10 cellular contexts compared by ENCODE assay signal in the genomic region with DNA sequence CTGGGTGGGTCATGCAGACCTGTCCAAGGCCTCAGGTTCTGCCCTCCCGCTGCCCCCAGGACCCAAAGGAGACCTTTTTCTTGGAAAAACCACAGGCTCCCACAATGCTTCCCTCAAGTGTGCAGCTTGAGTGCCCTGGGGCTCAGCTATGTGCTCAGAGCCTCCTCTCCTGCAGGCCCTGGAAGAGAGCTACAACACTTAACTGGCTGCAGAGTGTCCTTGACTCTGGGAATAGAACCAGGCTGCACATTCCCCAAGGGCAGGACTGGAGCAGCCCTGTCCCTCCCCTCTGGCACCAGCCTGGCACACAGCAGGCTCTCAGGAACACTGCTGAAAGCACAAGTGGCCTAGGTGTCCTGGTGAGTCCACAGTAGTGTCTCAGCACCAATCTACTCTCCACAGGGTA. TPM values are rescaled to one million over a fixed set of nuclear protein-coding genes. Genes with fewer than 3 reads are reported as not detected.
A peak's percentile ranks its signal among the peaks of the same experiment; 100 is the strongest.
DNase-seq lines count a peak whose midpoint lies in the region; ATAC-seq, FAIRE-seq and TF ChIP-seq lines count a peak whose summit lies in the region.
"Had no signal": no experiment of that assay in that cellular context is flagged by ENCODE, and none has a peak within 500 bp of the region (broad histone marks: within the 10 kb centered on the region; RNA-seq: fewer than 3 reads in every experiment).

No MANE protein-coding gene starts in this region.

- POLR2A ChIA-PET in activated CD4-positive, alpha-beta T cell treated with anti-CD3 and anti-CD28 coated beads, Interleukin-2, amount 10 ng/mL, durations not matched to agents 7 days and 5 days (lab: Charles Lee): no interaction called here
- POLR2A ChIA-PET in K562 (lab: Yijun Ruan, JAX) (interaction anchor here (0.7 to 2.8 kb wide), 12 partner anchors 8 to 172 kb away, joined by 3 to 14 read pairs (median 3); no protein-coding TSS in a partner anchor), GM10248 (lab: Yijun Ruan, JAX) (no interaction called here)

- peak overlapping the region; percentile 90 for H3K27ac Mint-ChIP-seq in activated CD4-positive, alpha-beta T cell treated with anti-CD3 and anti-CD28 coated beads, Interleukin-2, amount 10 ng/mL, durations not matched to agents 7 days and 5 days

- intact Hi-C loops in K562 (cut with micrococcal nuclease): no loop called here
- intact Hi-C loops in lower lobe of right lung (cut with DNase I): no loop called here
- intact Hi-C loops in transverse colon (cut with DNase I; ENCODE audit: low total_unique reads): no loop called here

- H3K9me3 ChIP-seq in K562 (replicated peaks; ENCODE audit: control insufficient read depth, insufficient read depth, low read depth, low read length): no peaks in the 10 kb centered on the region
- H3K9me3 ChIP-seq in lower lobe of right lung: no peaks in the 10 kb centered on the region
- no peaks in the 10 kb centered on the region for H3K9me3 ChIP-seq in transverse colon

- no peak for TF ChIP-seq RAD21 in K562 (CRISPR knock-in tag; conservative IDR thresholded peaks at IDR 0.05 in 1 of 2, IDR thresholded peaks at IDR 0.05 in 1 of 2)

- BruUV-seq in K562 (replicated peaks; lab: Mats Ljungman, UMichigan): no TSS peak

- H3K9me3 Mint-ChIP-seq in activated CD4-positive, alpha-beta T cell treated with anti-CD3 and anti-CD28 coated beads, Interleukin-2, amount 10 ng/mL, durations not matched to agents 7 days and 5 days: no peaks in the 10 kb centered on the region

- TF ChIP-seq EP300 in K562 (IDR thresholded peaks at IDR 0.05; ENCODE audit: low read length): no peak
- TF ChIP-seq EP300 in transverse colon (IDR thresholded peaks at IDR 0.05; ENCODE audit: low read depth): no peak

- H4K20me1 ChIP-seq in K562 (replicated peaks; ENCODE audit: control insufficient read depth, insufficient read depth, low read length): 0 out of 2 replicates have a peak, but pooled peaks cover 3% of the 10 kb centered on the region

- TF ChIP-seq POLR2A in K562 (conservative IDR thresholded peaks at IDR 0.05) (no peak), transverse colon (IDR thresholded peaks at IDR 0.05) (no peak)

- in situ Hi-C loops in K562 (cut with MboI): no loop called here
- in situ Hi-C loops in transverse colon (cut with MboI; ENCODE audit: low pct_ligation_motif_present in 1 of 4, low pct_unique_long_range_greater_than_20kb in 1 of 4, low sequenced_read_pairs in 3 of 4): no loop called here

- H3K4me3 Mint-ChIP-seq in activated CD4-positive, alpha-beta T cell treated with anti-CD3 and anti-CD28 coated beads, Interleukin-2, amount 10 ng/mL, durations not matched to agents 7 days and 5 days: peak overlapping the region; percentile 70

- H3K36me3 Mint-ChIP-seq in activated CD4-positive, alpha-beta T cell treated with anti-CD3 and anti-CD28 coated beads, Interleukin-2, amount 10 ng/mL, durations not matched to agents 7 days and 5 days (ENCODE audit: low read depth): no peaks in the 10 kb centered on the region

- peak; percentile 71 for FAIRE-seq in K562 (lab: Jason Lieb, UNC)

- no peak overlapping the region for H3K4me3 ChIP-seq in K562
- no peak overlapping the region for H3K4me3 ChIP-seq in lower lobe of right lung
- no peak overlapping the region for H3K4me3 ChIP-seq in transverse colon

- ATAC-seq in K562: no peak
- peak; percentile 69 to 74 for ATAC-seq in lower lobe of right lung

- peak overlapping the region; percentile 28; the same call in 1 of the 2 replicates for H3K4me2 ChIP-seq in K562 (ENCODE audit: insufficient read depth, low read length)

- H3K27me3 ChIP-seq in K562 (ENCODE audit: control insufficient read depth in 2 of 2, insufficient read depth in 2 of 2, low read length in 2 of 2): no peaks in the 10 kb centered on the region
- H3K27me3 ChIP-seq in lower lobe of right lung (ENCODE audit: low read depth): no peaks in the 10 kb centered on the region
- H3K27me3 ChIP-seq in transverse colon: no peaks in the 10 kb centered on the region

- H2AFZ ChIP-seq in K562 (ENCODE audit: low read depth, low read length): peak overlapping the region; percentile 14; the same call in 1 of the 2 replicates

- WGBS in K562 (ENCODE audit: insufficient coverage, low coverage, missing lambda C conversion rate): 0% methylated on average over 1 of the region's 1 CpG
- 64% methylated on average over 1 of the region's 1 CpG; no CpG with 5 or more reads in 1 of the 2 donors for WGBS in transverse colon (ENCODE audit: low coverage in 1 of 2), 2 donors

- peaks cover 35% of the 10 kb centered on the region for H3K79me2 ChIP-seq in K562 (ENCODE audit: control insufficient read depth, insufficient read depth, low read length)

- peak overlapping the region; percentile 100 for H3K27ac ChIP-seq in K562 (ENCODE audit: extremely low read depth, low read depth, low read length)
- H3K27ac ChIP-seq in lower lobe of right lung: peak overlapping the region; percentile 100
- peak overlapping the region; percentile 98 to 100 (median 99) for H3K27ac ChIP-seq in transverse colon

- no peaks in the 10 kb centered on the region for H3K27me3 Mint-ChIP-seq in activated CD4-positive, alpha-beta T cell treated with anti-CD3 and anti-CD28 coated beads, Interleukin-2, amount 10 ng/mL, durations not matched to agents 7 days and 5 days

- H3K36me3 ChIP-seq in K562 (ENCODE audit: control insufficient read depth, insufficient read depth, low read length) (no peaks in the 10 kb centered on the region), lower lobe of right lung (peaks cover 4% of the 10 kb centered on the region), transverse colon (no peaks in the 10 kb centered on the region)

- DNase-seq in activated CD4-positive, alpha-beta T cell treated with anti-CD3 and anti-CD28 coated beads, Interleukin-2, amount 10 ng/mL, durations not matched to agents 7 days and 5 days: no peak
- DNase-seq in activated CD4-positive, alpha-beta T cell treated with anti-CD3 and anti-CD28 coated beads for 1 hour: no peak
- DNase-seq in K562 (ENCODE audit: extremely low read depth in 1 of 4, low spot score in 3 of 4) (peak in 1 of 4 experiments; percentile 53), lower lobe of right lung (peak; percentile 86), transverse colon (no peak), activated T-cell treated with anti-CD3 and anti-CD28 coated beads for 4 hours (no peak), GM10248 (ENCODE audit: extremely low spot score) (no peak)
- no peak for DNase-seq in NK-92 treated with Interleukin-12 subunit alpha and Interleukin-12 subunit beta, amount 100 ng/mL, for 24 hours (lab: John Stamatoyannopoulos, UW)
- DNase-seq: activated CD4-positive, alpha-beta T cell treated with anti-CD3 and anti-CD28 coated beads for 4 hours; Kasumi-1 had no signal

- H3K9me1 ChIP-seq in K562 (ENCODE audit: control insufficient read depth, insufficient read depth, low read length): no peaks in the 10 kb centered on the region

- H3K4me1 Mint-ChIP-seq in activated CD4-positive, alpha-beta T cell treated with anti-CD3 and anti-CD28 coated beads, Interleukin-2, amount 10 ng/mL, durations not matched to agents 7 days and 5 days: peaks cover 44% of the 10 kb centered on the region

- TF ChIP-seq CTCF in K562 (IDR thresholded peaks at IDR 0.05 in 2 of 3, conservative IDR thresholded peaks at IDR 0.05 in 1 of 3; ENCODE audit: insufficient read depth in 2 of 3, low read depth in 1 of 3, low read length in 3 of 3): no peak
- TF ChIP-seq CTCF in lower lobe of right lung (IDR thresholded peaks at IDR 0.05): no peak
- no peak for TF ChIP-seq CTCF in transverse colon (IDR thresholded peaks at IDR 0.05)
- no peak for TF ChIP-seq CTCF in GM10248 (IDR thresholded peaks at IDR 0.05; ENCODE audit: control extremely low read depth, extremely low read depth, low read depth, missing control alignments)

- CTCF ChIA-PET in activated CD4-positive, alpha-beta T cell treated with anti-CD3 and anti-CD28 coated beads, Interleukin-2, amount 10 ng/mL, durations not matched to agents 7 days and 5 days (lab: Charles Lee): interaction anchor here (0.8 to 1.7 kb wide), 4 partner anchors 14 to 151 kb away, joined by 3 to 4 read pairs (median 4); no protein-coding TSS in a partner anchor
- CTCF ChIA-PET in K562 (lab: Yijun Ruan, JAX; ENCODE audit: low intra/inter-chr PET ratio): no interaction called here
- CTCF ChIA-PET in GM10248 (lab: Yijun Ruan, JAX): interaction anchor here (1.1 to 1.9 kb wide), 6 partner anchors 11 to 56 kb away, joined by 3 to 8 read pairs (median 4); no protein-coding TSS in a partner anchor

- H3K9ac ChIP-seq in K562 (ENCODE audit: insufficient read depth in 1 of 2, low read depth in 2 of 2, low read length in 2 of 2): peak overlapping the region; percentile 96 to 99

- H3K4me1 ChIP-seq in K562 (replicated peaks in 1 of 2; ENCODE audit: control insufficient read depth in 2 of 2, insufficient read depth in 2 of 2, low read length in 2 of 2) (peaks cover 44 to 82% of the 10 kb centered on the region in 2 experiments), lower lobe of right lung (peaks cover 71% of the 10 kb centered on the region), transverse colon (peaks cover 23 to 42% (median 40%) of the 10 kb centered on the region in 4 donors)

TF ChIP-seq in K562, 482 proteins besides CTCF, POLR2A, EP300 and RAD21 (continues in another document):
- no peak for TF ChIP-seq YY1 (IDR thresholded peaks at IDR 0.05; ENCODE audit: borderline replicate concordance in 1 of 3, control insufficient read depth in 1 of 3, extremely low read depth in 1 of 3, insufficient read depth in 3 of 3, insufficient read length in 1 of 3, insufficient replicate concordance in 2 of 3, low read depth in 1 of 3, low read length in 2 of 3)

RNA-seq across cellular contexts. Expression of a gene that starts 4.8 kb away (rescaled TPM):
- 100 to 1,000 TPM; 175 to 176 TPM for total RNA-seq in activated CD4-positive, alpha-beta T cell treated with anti-CD3 and anti-CD28 coated beads, Interleukin-2, amount 10 ng/mL, durations not matched to agents 7 days and 5 days
- 392 and 1,233 TPM in 2 replicates for total RNA-seq in K562 (2011; cell fraction: chromatin; rRNA removed; ENCODE audit: low replicate concordance)
- total RNA-seq in K562 (2011; cell fraction: nucleolus; rRNA removed): 729 and 820 TPM in 2 replicates
- 484 and 520 TPM in 2 replicates for total RNA-seq in K562 (2011; cell fraction: nucleoplasm; rRNA removed)
- total RNA-seq in K562 (2014; rRNA removed) (69.4 and 80.7 TPM in 2 replicates), K562 (2014; rRNA removed; fragmentation: Illumina TruSeq; extraction: Trizol) (28.6 and 31.2 TPM in 2 replicates), K562 (2015; rRNA removed; fragmentation: Illumina TruSeq; extraction: Trizol) (69.5 and 69.7 TPM in 2 replicates), K562 (2021) (134 and 169 TPM in 2 replicates), lower lobe of right lung (77.2 TPM), transverse colon (100 to 1,000 TPM in 3 of 4 donors, 10 to 100 TPM in 1; 45.7 to 206 (median 148) TPM)
- polyA plus RNA-seq in K562 (2011; rRNA removed) (35.6 and 140 TPM in 2 replicates), K562 (2014; fragmentation: Illumina TruSeq; extraction: Trizol) (98.4 and 117 TPM in 2 replicates), K562 (2014; fragmentation: Nextera tagmentation; extraction: Ambion mirVana) (1 to 10 TPM; 1.6 to 1.7 TPM), K562 (2014; rRNA removed) (90.3 and 91.1 TPM in 2 replicates)
- 54.3 and 84.0 TPM in 2 replicates for polyA plus RNA-seq in K562 (2011; cell fraction: cytosol; rRNA removed)
- polyA plus RNA-seq in K562 (2011; cell fraction: nucleus; rRNA removed): 590 and 682 TPM in 2 replicates
- polyA plus RNA-seq in K562 (2012): 162 and 169 TPM in 2 replicates
- polyA minus RNA-seq in K562 (2011; rRNA and poly(A)+ RNA removed): 33.6 and 42.1 TPM in 2 replicates
- 133 and 177 TPM in 2 replicates for polyA minus RNA-seq in K562 (2011; cell fraction: cytosol; rRNA and poly(A)+ RNA removed)
- polyA minus RNA-seq in K562 (2011; cell fraction: nucleus; rRNA and poly(A)+ RNA removed): 150 and 229 TPM in 2 replicates
